Comparison of ENCODE assay signal across 12 cellular contexts in genomic region chr10:3813986-3814831, GRCh38. TPM values are rescaled to one million over a fixed set of nuclear protein-coding genes. Genes with fewer than 3 reads are reported as not detected.
DNase-seq lines count a peak whose midpoint lies in the region; ATAC-seq and TF ChIP-seq lines count a peak whose summit lies in the region.
"Had no signal": no experiment of that assay in that cellular context is flagged by ENCODE, and none has a peak within 500 bp of the region (broad histone marks: within the 10 kb centered on the region; RNA-seq: fewer than 3 reads in every experiment).

No MANE protein-coding gene starts in this region.

- no peak overlapping the region for H3K4me3 ChIP-seq in CD4-positive, alpha-beta memory T cell (ENCODE audit: low read length in 2 of 2)

- H3K36me3 Mint-ChIP-seq in CD4-positive, alpha-beta memory T cell: peaks cover 3 to 4% of the 10 kb centered on the region in 2 donors
- H3K36me3 Mint-ChIP-seq in natural killer cell: no peaks in the 10 kb centered on the region
- no peaks in the 10 kb centered on the region for H3K36me3 Mint-ChIP-seq in progenitor cell of endocrine pancreas (ENCODE audit: insufficient read depth)

- no peak for TF ChIP-seq CTCF in natural killer cell (IDR thresholded peaks at IDR 0.05)
- TF ChIP-seq CTCF in progenitor cell of endocrine pancreas (IDR thresholded peaks at IDR 0.05; ENCODE audit: unreplicated experiment): no peak

- ATAC-seq in natural killer cell: no peak
- no peak for ATAC-seq in GM18505 (IDR thresholded peaks at IDR 0.05; ENCODE audit: unreplicated experiment)

- H3K27ac Mint-ChIP-seq in CD4-positive, alpha-beta memory T cell: peak overlapping the region in 6 of 7 donors; percentile 56 to 89 (median 72)
- H3K27ac Mint-ChIP-seq in natural killer cell (peak overlapping the region; percentile 63 to 86), progenitor cell of endocrine pancreas (no peak overlapping the region)

- POLR2A ChIA-PET in CD4-positive, alpha-beta memory T cell (lab: Charles Lee; ENCODE audit: partially characterized antibody): interaction anchor here (0.9 to 17.8 kb wide), 7 partner anchors 9 to 79 kb away, joined by 3 to 1468 read pairs (median 5); partner anchors contain the start of gene KLF6

- no peak overlapping the region for H3K27ac ChIP-seq in CD4-positive, alpha-beta memory T cell (ENCODE audit: low read depth, low read length)

- H3K27me3 ChIP-seq in CD4-positive, alpha-beta memory T cell (ENCODE audit: insufficient read depth, low read length): no peaks in the 10 kb centered on the region

- no peak for TF ChIP-seq POLR2A in GM18505 (IDR thresholded peaks at IDR 0.05; ENCODE audit: borderline replicate concordance, extremely low read depth, insufficient read depth, insufficient read length)

- no peak for DNase-seq in CD4-positive, alpha-beta memory T cell
- DNase-seq in GM03348 (ENCODE audit: low spot score) (peak; percentile 52), astrocyte of the hippocampus (ENCODE audit: low read depth, low spot score) (peak; percentile 80), natural killer cell (no peak), progenitor cell of endocrine pancreas (ENCODE audit: low spot score, unreplicated experiment) (no peak), DMS 273 treated with DMSO at 0.1 percent for 48 hours (lab: John Stamatoyannopoulos, UW) (no peak)
- DNase-seq: Caco-2; NCI-H1105 treated with DMSO at 0.1 percent for 48 hours; NK-92 treated with Interleukin-12 subunit alpha and Interleukin-12 subunit beta, amount 100 ng/mL, for 24 hours; substantia nigra had no signal

- peak overlapping the region in 5 of 8 donors; percentile 0 to 85 (median 36) for H3K4me3 Mint-ChIP-seq in CD4-positive, alpha-beta memory T cell
- H3K4me3 Mint-ChIP-seq in natural killer cell: no peak overlapping the region
- no peak overlapping the region for H3K4me3 Mint-ChIP-seq in progenitor cell of endocrine pancreas (ENCODE audit: low read depth)

- peaks cover 52% of the 10 kb centered on the region for H3K4me1 ChIP-seq in CD4-positive, alpha-beta memory T cell (ENCODE audit: insufficient read depth, low read length)

- no peaks in the 10 kb centered on the region for H3K9me3 ChIP-seq in CD4-positive, alpha-beta memory T cell (ENCODE audit: control insufficient read depth in 1 of 2, low read length in 2 of 2)
- H3K9me3 ChIP-seq: Caco-2 had no signal

- no peaks in the 10 kb centered on the region for H3K27me3 Mint-ChIP-seq in CD4-positive, alpha-beta memory T cell
- no peaks in the 10 kb centered on the region for H3K27me3 Mint-ChIP-seq in natural killer cell (ENCODE audit: low read depth in 2 of 2)
- no peaks in the 10 kb centered on the region for H3K27me3 Mint-ChIP-seq in progenitor cell of endocrine pancreas
- H3K27me3 Mint-ChIP-seq: activated CD4-positive, alpha-beta T cell treated with anti-CD3 and anti-CD28 coated beads, Interleukin-2, amount 10 ng/mL, durations not matched to agents 24 days and 14 days had no signal

- no peaks in the 10 kb centered on the region for H3K36me3 ChIP-seq in CD4-positive, alpha-beta memory T cell (ENCODE audit: insufficient read depth, low read length)

- CTCF ChIA-PET in CD4-positive, alpha-beta memory T cell (lab: Charles Lee; ENCODE audit: partially characterized antibody): interaction anchor here (0.8 kb wide), 1 partner anchor 15 kb away, joined by 3 read pairs; no protein-coding TSS in a partner anchor

- intact Hi-C loops in CD4-positive, alpha-beta memory T cell (cut with micrococcal nuclease): loop anchor here (5.0 kb wide), 1 partner anchor 37 kb away; no protein-coding TSS in a partner anchor
- intact Hi-C loops in natural killer cell (cut with micrococcal nuclease): loop anchor here (5.0 kb wide), 1 partner anchor 78 kb away; no protein-coding TSS in a partner anchor

- H3K9me3 Mint-ChIP-seq in CD4-positive, alpha-beta memory T cell: peaks cover 0 to 4% (median 0%) of the 10 kb centered on the region in 8 donors
- H3K9me3 Mint-ChIP-seq in natural killer cell (no peaks in the 10 kb centered on the region), progenitor cell of endocrine pancreas (ENCODE audit: low read depth) (no peaks in the 10 kb centered on the region)

- peaks cover 24 to 60% (median 40%) of the 10 kb centered on the region in 4 donors for H3K4me1 Mint-ChIP-seq in CD4-positive, alpha-beta memory T cell
- H3K4me1 Mint-ChIP-seq in natural killer cell: peaks cover 38 to 52% of the 10 kb centered on the region in 2 donors
- peaks cover 15% of the 10 kb centered on the region for H3K4me1 Mint-ChIP-seq in progenitor cell of endocrine pancreas (ENCODE audit: low read depth)

RNA-seq across cellular contexts. Expression of gene KLF6, which starts 29.2 kb away (rescaled TPM):
- total RNA-seq in CD4-positive, alpha-beta memory T cell: 100 to 1,000 TPM; 291 to 311 TPM
- 100 to 1,000 TPM; 814 to 865 TPM for polyA plus RNA-seq in CD4-positive, alpha-beta memory T cell
- total RNA-seq in natural killer cell (1,000 to 10,000 TPM; 1,044 to 1,768 (median 1,056) TPM), progenitor cell of endocrine pancreas (95.5 and 109 TPM in 2 replicates)

Comparison
In these comparisons a context has a peak if more than half of its experiments do, and no peak if none do; other contexts are left out.
1. DNase-seq: peak in GM03348 (single experiment) and astrocyte of the hippocampus (single experiment); none in CD4-positive, alpha-beta memory T cell (0 of 5), natural killer cell (single experiment), progenitor cell of endocrine pancreas (single experiment) and DMS 273 treated with DMSO at 0.1 percent for 48 hours (single experiment).
2. H3K4me3 Mint-ChIP-seq: peak in CD4-positive, alpha-beta memory T cell (5 of 8); none in natural killer cell (single experiment) and progenitor cell of endocrine pancreas (single experiment).